Comparison of ENCODE assay signal across 17 cellular contexts in genomic region chr20:1186367-1186991, GRCh38. TPM values are rescaled to one million over a fixed set of nuclear protein-coding genes. Genes with fewer than 3 reads are reported as not detected.
A peak's percentile ranks its signal among the peaks of the same experiment; 100 is the strongest.
DNase-seq lines count a peak whose midpoint lies in the region; ATAC-seq, FAIRE-seq and TF ChIP-seq lines count a peak whose summit lies in the region.
"Had no signal": no experiment of that assay in that cellular context is flagged by ENCODE, and none has a peak within 500 bp of the region (broad histone marks: within the 10 kb centered on the region; RNA-seq: fewer than 3 reads in every experiment).

No MANE protein-coding gene starts in this region.

- H4K8ac ChIP-seq in mesendoderm (ENCODE audit: low read depth, low read length): no peak overlapping the region

- peak overlapping the region; percentile 34 for H2AK5ac ChIP-seq in mesendoderm (ENCODE audit: low read length)

- peak overlapping the region; percentile 55 for H3K4me3 Mint-ChIP-seq in natural killer cell treated with Interleukin-12 subunit alpha and Interleukin-12 subunit beta and Interleukin-15 and Interleukin-18, amount 100 ng/mL, for 72 hours
- no peak overlapping the region for H3K4me3 Mint-ChIP-seq in natural killer cell
- H3K4me3 Mint-ChIP-seq: neural progenitor cell had no signal

- peak overlapping the region; percentile 60 to 81; a peak in 3 of 4 replicates for H3K9ac ChIP-seq in K562 (ENCODE audit: insufficient read depth in 1 of 2, low read depth in 2 of 2, low read length in 2 of 2)
- peak overlapping the region; percentile 27 for H3K9ac ChIP-seq in mesendoderm (ENCODE audit: low read length)
- H3K9ac ChIP-seq: neural progenitor cell had no signal

- H3K36me3 ChIP-seq in K562 (ENCODE audit: control insufficient read depth, insufficient read depth, low read length): 0 out of 3 replicates have a peak, but pooled peaks cover 4% of the 10 kb centered on the region
- no peaks in the 10 kb centered on the region for H3K36me3 ChIP-seq in mesendoderm (ENCODE audit: control insufficient read depth, insufficient read depth, low read length)
- H3K36me3 ChIP-seq: neural progenitor cell, upper lobe of right lung had no signal

- no peak for TF ChIP-seq EP300 in K562 (IDR thresholded peaks at IDR 0.05; ENCODE audit: low read length)

- H3K27me3 Mint-ChIP-seq in natural killer cell treated with Interleukin-12 subunit alpha and Interleukin-12 subunit beta and Interleukin-15 and Interleukin-18, amount 100 ng/mL, for 72 hours: peaks cover 16 to 25% of the 10 kb centered on the region in 2 donors
- peaks cover 21 to 27% of the 10 kb centered on the region in 2 donors for H3K27me3 Mint-ChIP-seq in natural killer cell (ENCODE audit: low read depth in 2 of 2)

- H3K18ac ChIP-seq in mesendoderm (ENCODE audit: low read length): no peak overlapping the region

- peak overlapping the region; percentile 74 for H3K56ac ChIP-seq in mesendoderm (ENCODE audit: low read length)

- H3K23ac ChIP-seq in mesendoderm (ENCODE audit: low read length): no peak overlapping the region

- H3K27me3 ChIP-seq in K562 (ENCODE audit: control insufficient read depth in 2 of 2, insufficient read depth in 2 of 2, low read length in 2 of 2) (no peaks in the 10 kb centered on the region), mesendoderm (ENCODE audit: insufficient read depth, low read length, poor library complexity) (peaks cover 10% of the 10 kb centered on the region)
- H3K27me3 ChIP-seq: upper lobe of right lung had no signal

- peaks cover 0 to 10% of the 10 kb centered on the region in 2 donors for H3K4me1 Mint-ChIP-seq in natural killer cell treated with Interleukin-12 subunit alpha and Interleukin-12 subunit beta and Interleukin-15 and Interleukin-18, amount 100 ng/mL, for 72 hours (ENCODE audit: low read depth in 2 of 2)
- H3K4me1 Mint-ChIP-seq in natural killer cell: peaks cover 0 to 13% of the 10 kb centered on the region in 2 donors

- H3K27ac Mint-ChIP-seq in natural killer cell treated with Interleukin-12 subunit alpha and Interleukin-12 subunit beta and Interleukin-15 and Interleukin-18, amount 100 ng/mL, for 72 hours: no peak overlapping the region
- no peak overlapping the region for H3K27ac Mint-ChIP-seq in natural killer cell
- H3K27ac Mint-ChIP-seq: neural progenitor cell; stimulated activated memory B cell treated with anti-CD40 and anti-IgM and Interleukin-4, amounts not matched to agents 10 μg/mL and 1 μg/mL and 100 μg/mL, for 72 hours had no signal

- no peak overlapping the region for H2BK15ac ChIP-seq in mesendoderm (replicated peaks; ENCODE audit: low read depth)

- intact Hi-C loops in natural killer cell (cut with micrococcal nuclease) (no loop called here), K562 (cut with micrococcal nuclease) (loop anchor here (10.0 kb wide), 1 partner anchor 372 kb away; no protein-coding TSS in a partner anchor)

- no peaks in the 10 kb centered on the region for H3K79me1 ChIP-seq in mesendoderm (ENCODE audit: low read length)

- 66% methylated on average over 13 of the region's 13 CpGs for WGBS in K562 (ENCODE audit: insufficient coverage, low coverage, missing lambda C conversion rate)
- no CpG with 5 or more reads among the region's 13 CpGs for WGBS in mesendoderm (ENCODE audit: extremely low coverage, insufficient coverage, low lambda C conversion rate)

- peak overlapping the region; percentile 52 for H2BK5ac ChIP-seq in mesendoderm (ENCODE audit: low read length)

- in situ Hi-C loops in K562 (cut with MboI): no loop called here

- no peak for TF ChIP-seq CTCF in natural killer cell (IDR thresholded peaks at IDR 0.05)
- TF ChIP-seq CTCF in K562 (IDR thresholded peaks at IDR 0.05 in 2 of 3, conservative IDR thresholded peaks at IDR 0.05 in 1 of 3; ENCODE audit: insufficient read depth in 2 of 3, low read depth in 1 of 3, low read length in 3 of 3): no peak

- peak overlapping the region; percentile 37 for H4K5ac ChIP-seq in mesendoderm (ENCODE audit: low read length)

- no peaks in the 10 kb centered on the region for H3K9me3 ChIP-seq in K562 (replicated peaks; ENCODE audit: control insufficient read depth, insufficient read depth, low read depth, low read length)
- H3K9me3 ChIP-seq: upper lobe of right lung had no signal

- DNase-seq in natural killer cell treated with Interleukin-12 subunit alpha and Interleukin-12 subunit beta and Interleukin-15 and Interleukin-18, amount 100 ng/mL, for 72 hours (ENCODE audit: low spot score): no peak
- DNase-seq in natural killer cell: no peak
- DNase-seq in K562 (ENCODE audit: extremely low read depth in 1 of 4, low spot score in 3 of 4): no peak
- DNase-seq in mesendoderm: peak; percentile 87
- DNase-seq in D341Med (ENCODE audit: low spot score): no peak
- DNase-seq in stimulated activated CD4-positive, alpha-beta T cell treated with anti-CD3 and anti-CD28 coated beads, Interleukin-4, amount 100 ng/mL, for 4 hours: no peak
- DNase-seq in NCI-H2171 treated with DMSO at 0.1 percent for 48 hours (lab: John Stamatoyannopoulos, UW): no peak
- no peak for DNase-seq in stimulated activated naive CD4-positive, alpha-beta T cell (lab: John Stamatoyannopoulos, UW)
- DNase-seq: cortex of kidney had no signal

- H2AFZ ChIP-seq in K562 (ENCODE audit: low read depth, low read length): peak overlapping the region; percentile 62

- BruUV-seq in K562 (replicated peaks; lab: Mats Ljungman, UMichigan): no TSS peak

- no peak for TF ChIP-seq RAD21 in K562 (CRISPR knock-in tag; conservative IDR thresholded peaks at IDR 0.05 in 1 of 2, IDR thresholded peaks at IDR 0.05 in 1 of 2)

- no peak for FAIRE-seq in K562 (lab: Jason Lieb, UNC)

- H3K4me2 ChIP-seq in K562 (ENCODE audit: insufficient read depth, low read length) (peak overlapping the region; percentile 51), mesendoderm (ENCODE audit: low read length) (no peak overlapping the region)

- no peak for ATAC-seq in natural killer cell treated with Interleukin-12 subunit alpha and Interleukin-12 subunit beta and Interleukin-15 and Interleukin-18, amount 100 ng/mL, for 72 hours
- ATAC-seq in natural killer cell: no peak
- ATAC-seq in K562: no peak

- H4K20me1 ChIP-seq in K562 (replicated peaks; ENCODE audit: control insufficient read depth, insufficient read depth, low read length): no peaks in the 10 kb centered on the region

- no peaks in the 10 kb centered on the region for H3K9me3 Mint-ChIP-seq in natural killer cell treated with Interleukin-12 subunit alpha and Interleukin-12 subunit beta and Interleukin-15 and Interleukin-18, amount 100 ng/mL, for 72 hours
- H3K9me3 Mint-ChIP-seq in natural killer cell: no peaks in the 10 kb centered on the region
- H3K9me3 Mint-ChIP-seq: neural progenitor cell; stimulated activated memory B cell treated with anti-CD40 and anti-IgM and Interleukin-4, amounts not matched to agents 10 μg/mL and 1 μg/mL and 100 μg/mL, for 72 hours had no signal

- H2BK120ac ChIP-seq in mesendoderm (ENCODE audit: low read depth, low read length): no peak overlapping the region

- TF ChIP-seq POLR2A in K562 (conservative IDR thresholded peaks at IDR 0.05): no peak

- H3K4me1 ChIP-seq in K562 (replicated peaks in 1 of 2; ENCODE audit: control insufficient read depth in 2 of 2, insufficient read depth in 2 of 2, low read length in 2 of 2): peaks cover 64 to 67% of the 10 kb centered on the region in 2 experiments
- peaks cover 11% of the 10 kb centered on the region for H3K4me1 ChIP-seq in mesendoderm (ENCODE audit: control insufficient read depth, low read depth, low read length)

- H3K27ac ChIP-seq in K562 (ENCODE audit: extremely low read depth, low read depth, low read length) (peak overlapping the region; percentile 59), mesendoderm (ENCODE audit: low read depth, low read length) (no peak overlapping the region)
- H3K27ac ChIP-seq: neural progenitor cell, RWPE1 had no signal

- peaks cover 4% of the 10 kb centered on the region for H3K9me1 ChIP-seq in K562 (ENCODE audit: control insufficient read depth, insufficient read depth, low read length)

- POLR2A ChIA-PET in K562 (lab: Yijun Ruan, JAX): no interaction called here

- CTCF ChIA-PET in K562 (lab: Yijun Ruan, JAX; ENCODE audit: low intra/inter-chr PET ratio): interaction anchor here (1.1 kb wide), 1 partner anchor 15 kb away, joined by 3 read pairs; no protein-coding TSS in a partner anchor

- no peak overlapping the region for H3K4me3 ChIP-seq in K562
- H3K4me3 ChIP-seq in mesendoderm (ENCODE audit: low read length): no peak overlapping the region

- no peak overlapping the region for H3K4ac ChIP-seq in mesendoderm (ENCODE audit: low read depth, low read length)

- peaks cover 24% of the 10 kb centered on the region for H3K79me2 ChIP-seq in K562 (ENCODE audit: control insufficient read depth, insufficient read depth, low read length)
- no peaks in the 10 kb centered on the region for H3K79me2 ChIP-seq in mesendoderm (ENCODE audit: control insufficient read depth, insufficient read depth, low read length)

- no peaks in the 10 kb centered on the region for H3K36me3 Mint-ChIP-seq in natural killer cell treated with Interleukin-12 subunit alpha and Interleukin-12 subunit beta and Interleukin-15 and Interleukin-18, amount 100 ng/mL, for 72 hours
- H3K36me3 Mint-ChIP-seq in natural killer cell: no peaks in the 10 kb centered on the region
- H3K36me3 Mint-ChIP-seq: neural progenitor cell; stimulated activated memory B cell treated with anti-CD40 and anti-IgM and Interleukin-4, amounts not matched to agents 10 μg/mL and 1 μg/mL and 100 μg/mL, for 72 hours had no signal

RNA-seq across cellular contexts. Expression of gene TMEM74B, which starts 1.7 kb away (rescaled TPM):
- not detected for total RNA-seq in natural killer cell treated with Interleukin-12 subunit alpha and Interleukin-12 subunit beta and Interleukin-15 and Interleukin-18, amount 100 ng/mL, for 72 hours
- total RNA-seq in natural killer cell (under 1 TPM in 1 of 3 donors, not detected in 2; 0.35 TPM), K562 (2014; rRNA removed) (14.9 and 18.4 TPM in 2 replicates), K562 (2014; rRNA removed; fragmentation: Illumina TruSeq; extraction: Trizol) (3.9 and 5.0 TPM in 2 replicates), K562 (2015; rRNA removed; fragmentation: Illumina TruSeq; extraction: Trizol) (6.7 and 7.5 TPM in 2 replicates), K562 (2021) (18.3 and 18.5 TPM in 2 replicates)
- total RNA-seq in K562 (2011; cell fraction: chromatin; rRNA removed; ENCODE audit: low replicate concordance): 44.7 and 63.1 TPM in 2 replicates
- 47.8 and 49.7 TPM in 2 replicates for total RNA-seq in K562 (2011; cell fraction: nucleolus; rRNA removed)
- 53.6 and 55.5 TPM in 2 replicates for total RNA-seq in K562 (2011; cell fraction: nucleoplasm; rRNA removed)
- polyA plus RNA-seq in K562 (2011; rRNA removed) (11.2 and 25.4 TPM in 2 replicates), K562 (2014; fragmentation: Illumina TruSeq; extraction: Trizol) (7.5 and 8.3 TPM in 2 replicates), K562 (2014; fragmentation: Nextera tagmentation; extraction: Ambion mirVana) (1 to 10 TPM in 1 of 2 experiments, under 1 TPM in 1; 0.24 to 1.2 TPM), K562 (2014; rRNA removed) (19.0 and 22.2 TPM in 2 replicates)
- polyA plus RNA-seq in K562 (2011; cell fraction: cytosol; rRNA removed): 18.2 and 21.2 TPM in 2 replicates
- 170 and 177 TPM in 2 replicates for polyA plus RNA-seq in K562 (2011; cell fraction: nucleus; rRNA removed)
- 19.4 and 33.2 TPM in 2 replicates for polyA plus RNA-seq in K562 (2012)
- polyA minus RNA-seq in K562 (2011; rRNA and poly(A)+ RNA removed): 4.1 and 4.2 TPM in 2 replicates
- polyA minus RNA-seq in K562 (2011; cell fraction: cytosol; rRNA and poly(A)+ RNA removed): 5.7 and 7.6 TPM in 2 replicates
- polyA minus RNA-seq in K562 (2011; cell fraction: nucleus; rRNA and poly(A)+ RNA removed): 14.1 and 22.0 TPM in 2 replicates
- polyA plus RNA-seq in mesendoderm (2013, experiment 1 of 2): 1.0 TPM
- 0.85 TPM for polyA plus RNA-seq in mesendoderm (2013, experiment 2 of 2)

RNA-seq across cellular contexts. Expression of gene C20orf202, which starts 16.8 kb away (rescaled TPM):
- total RNA-seq in natural killer cell treated with Interleukin-12 subunit alpha and Interleukin-12 subunit beta and Interleukin-15 and Interleukin-18, amount 100 ng/mL, for 72 hours: under 1 TPM in 1 of 2 donors, not detected in 1; 0.40 TPM
- under 1 TPM; 0.16 to 0.75 (median 0.60) TPM for total RNA-seq in natural killer cell
- total RNA-seq in K562 (2011; cell fraction: chromatin; rRNA removed; ENCODE audit: low replicate concordance): 0.19 and 0.33 TPM in 2 replicates
- not detected in 2 replicates for total RNA-seq in K562 (2011; cell fraction: nucleolus; rRNA removed)
- not detected in 2 replicates for total RNA-seq in K562 (2011; cell fraction: nucleoplasm; rRNA removed)
- total RNA-seq in K562 (2014; rRNA removed): not detected in 2 replicates
- 0.19 TPM in 1 of 2 replicates, not detected in the other for total RNA-seq in K562 (2014; rRNA removed; fragmentation: Illumina TruSeq; extraction: Trizol)
- total RNA-seq in K562 (2015; rRNA removed; fragmentation: Illumina TruSeq; extraction: Trizol): 0.15 TPM in 1 of 2 replicates, not detected in the other
- total RNA-seq in K562 (2021): 0.11 TPM in 1 of 2 replicates, not detected in the other
- 0.24 and 0.49 TPM in 2 replicates for polyA plus RNA-seq in K562 (2011; rRNA removed)
- polyA plus RNA-seq in K562 (2011; cell fraction: cytosol; rRNA removed): 0.25 TPM in 1 of 2 replicates, not detected in the other
- polyA plus RNA-seq in K562 (2011; cell fraction: nucleus; rRNA removed): 0.27 and 0.74 TPM in 2 replicates
- 0.08 and 0.32 TPM in 2 replicates for polyA plus RNA-seq in K562 (2012)
- polyA plus RNA-seq in K562 (2014; fragmentation: Illumina TruSeq; extraction: Trizol): 0.18 TPM in 1 of 2 replicates, not detected in the other
- polyA plus RNA-seq in K562 (2014; fragmentation: Nextera tagmentation; extraction: Ambion mirVana): under 1 TPM; 0.03 to 0.06 TPM
- 0.07 and 0.15 TPM in 2 replicates for polyA plus RNA-seq in K562 (2014; rRNA removed)
- polyA minus RNA-seq in K562 (2011; rRNA and poly(A)+ RNA removed): 0.45 TPM in 1 of 2 replicates, not detected in the other
- polyA minus RNA-seq in K562 (2011; cell fraction: cytosol; rRNA and poly(A)+ RNA removed): not detected in 2 replicates
- 0.13 TPM in 1 of 2 replicates, not detected in the other for polyA minus RNA-seq in K562 (2011; cell fraction: nucleus; rRNA and poly(A)+ RNA removed)
- not detected for polyA plus RNA-seq in mesendoderm (2013, experiment 1 of 2)
- polyA plus RNA-seq in mesendoderm (2013, experiment 2 of 2): not detected
- total RNA-seq: T-helper 1 cell treated with Interleukin-12 subunit alpha and Interleukin-12 subunit beta and Interleukin-4 antibody, amounts not matched to agents 30 ng/mL and 1 ng/mL, for 36 hours had no signal

RNA-seq across cellular contexts. Expression of gene RAD21L1, which starts 39.4 kb away (rescaled TPM):
- total RNA-seq in natural killer cell treated with Interleukin-12 subunit alpha and Interleukin-12 subunit beta and Interleukin-15 and Interleukin-18, amount 100 ng/mL, for 72 hours: not detected
- total RNA-seq in natural killer cell (not detected), K562 (2014; rRNA removed) (0.45 TPM in 2 replicates), K562 (2014; rRNA removed; fragmentation: Illumina TruSeq; extraction: Trizol) (0.44 and 1.1 TPM in 2 replicates), K562 (2015; rRNA removed; fragmentation: Illumina TruSeq; extraction: Trizol) (0.23 and 0.29 TPM in 2 replicates), K562 (2021) (1.3 and 1.7 TPM in 2 replicates)
- 1.6 and 7.8 TPM in 2 replicates for total RNA-seq in K562 (2011; cell fraction: chromatin; rRNA removed; ENCODE audit: low replicate concordance)
- 1.5 and 2.0 TPM in 2 replicates for total RNA-seq in K562 (2011; cell fraction: nucleolus; rRNA removed)
- total RNA-seq in K562 (2011; cell fraction: nucleoplasm; rRNA removed): 3.7 and 4.1 TPM in 2 replicates
- polyA plus RNA-seq in K562 (2011; rRNA removed) (1.4 and 1.7 TPM in 2 replicates), K562 (2014; fragmentation: Illumina TruSeq; extraction: Trizol) (0.65 and 0.69 TPM in 2 replicates), K562 (2014; fragmentation: Nextera tagmentation; extraction: Ambion mirVana) (under 1 TPM in 1 of 2 experiments, not detected in 1; 0.17 TPM), K562 (2014; rRNA removed) (0.24 and 0.42 TPM in 2 replicates)
- 0.03 and 0.24 TPM in 2 replicates for polyA plus RNA-seq in K562 (2011; cell fraction: cytosol; rRNA removed)
- 0.82 and 1.4 TPM in 2 replicates for polyA plus RNA-seq in K562 (2011; cell fraction: nucleus; rRNA removed)
- polyA plus RNA-seq in K562 (2012): 0.42 and 0.53 TPM in 2 replicates
- polyA minus RNA-seq in K562 (2011; rRNA and poly(A)+ RNA removed): 2.1 and 2.6 TPM in 2 replicates
- polyA minus RNA-seq in K562 (2011; cell fraction: cytosol; rRNA and poly(A)+ RNA removed): 0.86 and 1.2 TPM in 2 replicates
- polyA minus RNA-seq in K562 (2011; cell fraction: nucleus; rRNA and poly(A)+ RNA removed): 2.0 and 3.7 TPM in 2 replicates
- 0.06 TPM for polyA plus RNA-seq in mesendoderm (2013, experiment 1 of 2)
- polyA plus RNA-seq in mesendoderm (2013, experiment 2 of 2): 0.11 TPM
- total RNA-seq: esophagus mucosa; left cardiac atrium; sciatic nerve; T-helper 1 cell treated with Interleukin-12 subunit alpha and Interleukin-12 subunit beta and Interleukin-4 antibody, amounts not matched to agents 30 ng/mL and 1 ng/mL, for 36 hours; upper lobe of right lung had no signal
